Comparison of ENCODE assay signal across 15 cellular contexts in genomic region chr14:39339003-39339402, GRCh38.
DNase-seq lines count a peak whose midpoint lies in the region; ATAC-seq and TF ChIP-seq lines count a peak whose summit lies in the region.
"Had no signal": no experiment of that assay in that cellular context is flagged by ENCODE, and none has a peak within 500 bp of the region (broad histone marks: within the 10 kb centered on the region; RNA-seq: fewer than 3 reads in every experiment).

No MANE protein-coding gene starts in this region.

- H3K27me3 Mint-ChIP-seq in progenitor cell of endocrine pancreas = no peaks in the 10 kb centered on the region
- no peaks in the 10 kb centered on the region for H3K27me3 Mint-ChIP-seq in activated T-helper 17 cell treated with anti-CD3 and anti-CD28 coated beads, Interleukin-2, amount 50 U/mL, for 72 hours
- H3K27me3 Mint-ChIP-seq: activated naive CD8-positive, alpha-beta T cell treated with anti-CD3 and anti-CD28 coated beads, Interleukin-2, amount 10 ng/mL, durations not matched to agents 7 days and 5 days had no signal

- no peaks in the 10 kb centered on the region for H3K9me3 Mint-ChIP-seq in progenitor cell of endocrine pancreas (ENCODE audit: low read depth)
- H3K9me3 Mint-ChIP-seq in activated T-helper 17 cell treated with anti-CD3 and anti-CD28 coated beads, Interleukin-2, amount 50 U/mL, for 72 hours = no peaks in the 10 kb centered on the region

- peak overlapping the region; percentile 31 for H3K27ac Mint-ChIP-seq in progenitor cell of endocrine pancreas
- no peak overlapping the region for H3K27ac Mint-ChIP-seq in activated T-helper 17 cell treated with anti-CD3 and anti-CD28 coated beads, Interleukin-2, amount 50 U/mL, for 72 hours
- H3K27ac Mint-ChIP-seq: activated naive CD8-positive, alpha-beta T cell treated with anti-CD3 and anti-CD28 coated beads, Interleukin-2, amount 10 ng/mL, durations not matched to agents 7 days and 5 days; CD14-positive monocyte had no signal

- H3K4me3 Mint-ChIP-seq in progenitor cell of endocrine pancreas (ENCODE audit: low read depth) = no peak overlapping the region
- no peak overlapping the region for H3K4me3 Mint-ChIP-seq in activated T-helper 17 cell treated with anti-CD3 and anti-CD28 coated beads, Interleukin-2, amount 50 U/mL, for 72 hours
- H3K4me3 Mint-ChIP-seq: activated naive CD8-positive, alpha-beta T cell treated with anti-CD3 and anti-CD28 coated beads, Interleukin-2, amount 10 ng/mL, durations not matched to agents 7 days and 5 days; CD14-positive monocyte had no signal

- peaks cover 9% of the 10 kb centered on the region for H3K4me1 Mint-ChIP-seq in progenitor cell of endocrine pancreas (ENCODE audit: low read depth)
- peaks cover 10% of the 10 kb centered on the region for H3K4me1 Mint-ChIP-seq in activated T-helper 17 cell treated with anti-CD3 and anti-CD28 coated beads, Interleukin-2, amount 50 U/mL, for 72 hours
- H3K4me1 Mint-ChIP-seq: CD14-positive monocyte had no signal

- ATAC-seq in activated T-helper 17 cell treated with anti-CD3 and anti-CD28 coated beads, Interleukin-2, amount 50 U/mL, for 72 hours (replicated peaks) = no peak
- no peak for ATAC-seq in GM18861 (IDR thresholded peaks at IDR 0.05; ENCODE audit: unreplicated experiment)
- ATAC-seq: right cardiac atrium had no signal

- DNase-seq in NCI-H1092 (lab: John Stamatoyannopoulos, UW) (peak; percentile 46), NCI-H2227 treated with DMSO at 0.1 percent for 48 hours (lab: John Stamatoyannopoulos, UW) (peak; percentile 20), iPS DF 19.7 (ENCODE audit: low read depth, low spot score) (peak; percentile 20), progenitor cell of endocrine pancreas (ENCODE audit: low spot score, unreplicated experiment) (no peak)
- no peak for DNase-seq in stimulated activated naive CD4-positive, alpha-beta T cell (lab: John Stamatoyannopoulos, UW)
- DNase-seq: activated CD4-positive, alpha-beta T cell treated with anti-CD3 and anti-CD28 coated beads for 48 hours; activated naive CD8-positive, alpha-beta T cell treated with anti-CD3 and anti-CD28 coated beads, Interleukin-2, amount 10 ng/mL, durations not matched to agents 7 days and 5 days; NCI-H524; right cardiac atrium; stimulated activated CD4-positive, alpha-beta T cell treated with anti-CD3 and anti-CD28 coated beads, Interleukin-4, amount 100 ng/mL, for 1 hour; T-helper 2 cell; upper lobe of left lung had no signal

- H3K36me3 Mint-ChIP-seq in progenitor cell of endocrine pancreas (ENCODE audit: insufficient read depth) = peaks cover 19% of the 10 kb centered on the region
- H3K36me3 Mint-ChIP-seq in activated T-helper 17 cell treated with anti-CD3 and anti-CD28 coated beads, Interleukin-2, amount 50 U/mL, for 72 hours (ENCODE audit: low read depth) = peaks cover 62% of the 10 kb centered on the region

- no peak for TF ChIP-seq CTCF in progenitor cell of endocrine pancreas (IDR thresholded peaks at IDR 0.05; ENCODE audit: unreplicated experiment)

Comparison
In these comparisons a context has a peak if more than half of its experiments do, and no peak if none do; other contexts are left out.
1. DNase-seq: peak in NCI-H1092 (single experiment), NCI-H2227 treated with DMSO at 0.1 percent for 48 hours (single experiment) and iPS DF 19.7 (single experiment); none in progenitor cell of endocrine pancreas (single experiment) and stimulated activated naive CD4-positive, alpha-beta T cell (0 of 6).